Comparison of ENCODE assay signal across 9 cellular contexts in genomic region chr2:169480079-169480465, GRCh38. TPM values are rescaled to one million over a fixed set of nuclear protein-coding genes. Genes with fewer than 3 reads are reported as not detected.
A peak's percentile ranks its signal among the peaks of the same experiment; 100 is the strongest.
DNase-seq lines count a peak whose midpoint lies in the region; ATAC-seq, FAIRE-seq and TF ChIP-seq lines count a peak whose summit lies in the region.
"Had no signal": no experiment of that assay in that cellular context is flagged by ENCODE, and none has a peak within 500 bp of the region (broad histone marks: within the 10 kb centered on the region; RNA-seq: fewer than 3 reads in every experiment).

No MANE protein-coding gene starts in this region.

- FAIRE-seq in GM12892 (lab: Jason Lieb, UNC) = peak; percentile 17

- DNase-seq in GM12892 (ENCODE audit: insufficient read length) (no peak), PC-3 (peak; percentile 14), esophagus squamous epithelium (lab: John Stamatoyannopoulos, UW) (no peak), retinal pigment epithelial cell (ENCODE audit: low read depth) (no peak), mucosa of gallbladder (ENCODE audit: low spot score) (no peak), NK-92 (lab: John Stamatoyannopoulos, UW; ENCODE audit: unreplicated experiment) (no peak), NCI-H2196 treated with DMSO at 0.1 percent for 48 hours (lab: John Stamatoyannopoulos, UW; ENCODE audit: unreplicated experiment) (no peak)

- H3K36me3 ChIP-seq in PC-3 (ENCODE audit: low read depth, low read length) (no peaks in the 10 kb centered on the region), esophagus squamous epithelium (peaks cover 0 to 30% (median 0%) of the 10 kb centered on the region in 3 donors)

- CTCF ChIA-PET in PC-3 (lab: Charles Lee) = interaction anchor here (0.5 to 1.4 kb wide), 5 partner anchors 17 to 310 kb away, joined by 3 read pairs; no protein-coding TSS in a partner anchor

- POLR2A ChIA-PET in PC-3 (lab: Charles Lee; ENCODE audit: unreplicated experiment) = interaction anchor here (0.5 to 0.6 kb wide), 3 partner anchors 9 to 16 kb away, joined by 3 to 5 read pairs (median 3); no protein-coding TSS in a partner anchor

- peak overlapping the region; percentile 68 for H3K9ac ChIP-seq in PC-3 (ENCODE audit: low read length)

- TSS peak; percentile 37 for BruUV-seq in PC-3 (replicated peaks; lab: Mats Ljungman, UMichigan)

- H3K9me3 ChIP-seq in PC-3 (ENCODE audit: low read length) (no peaks in the 10 kb centered on the region), esophagus squamous epithelium (no peaks in the 10 kb centered on the region)

- intact Hi-C loops in PC-3 (cut with micrococcal nuclease) = no loop called here
- intact Hi-C loops in esophagus squamous epithelium (cut with DNase I) = no loop called here

- no peaks in the 10 kb centered on the region for H3K9me2 ChIP-seq in PC-3 (replicated peaks; ENCODE audit: low read length)

- TF ChIP-seq POLR2A in GM12892 (IDR thresholded peaks at IDR 0.05; ENCODE audit: low read depth, low read length) (no peak), esophagus squamous epithelium (IDR thresholded peaks at IDR 0.05) (no peak)

- no peaks in the 10 kb centered on the region for H3K79me2 ChIP-seq in PC-3 (ENCODE audit: low read length)

- peak overlapping the region; percentile 79 for H2AFZ ChIP-seq in PC-3 (ENCODE audit: low read length)

- no peaks in the 10 kb centered on the region for H3K27me3 ChIP-seq in PC-3 (ENCODE audit: low read length)
- H3K27me3 ChIP-seq in esophagus squamous epithelium = no peaks in the 10 kb centered on the region

- no peaks in the 10 kb centered on the region for H4K20me1 ChIP-seq in PC-3 (ENCODE audit: low read length)

- H3F3A ChIP-seq in PC-3 (ENCODE audit: low read length, unreplicated experiment) = no peaks in the 10 kb centered on the region

- peak overlapping the region; percentile 67 for H3K4me3 ChIP-seq in PC-3 (ENCODE audit: low read length)
- peak overlapping the region; percentile 64 to 92 (median 83) for H3K4me3 ChIP-seq in esophagus squamous epithelium
- H3K4me3 ChIP-seq in retinal pigment epithelial cell (ENCODE audit: low read length) = peak overlapping the region; percentile 86

- 32 to 36% methylated on average over 9 of the region's 9 CpGs for WGBS in esophagus squamous epithelium, 2 donors

- H3K4me2 ChIP-seq in PC-3 (ENCODE audit: low read length) = peak overlapping the region; percentile 79

- H3K27ac ChIP-seq in PC-3 (ENCODE audit: low read length) (no peak overlapping the region), esophagus squamous epithelium (peak overlapping the region; percentile 65 to 83 (median 80))

- ATAC-seq in PC-3 = no peak
- no peak for ATAC-seq in HG03469 (IDR thresholded peaks at IDR 0.05; ENCODE audit: unreplicated experiment)

- TF ChIP-seq CTCF in PC-3 (conservative IDR thresholded peaks at IDR 0.05; ENCODE audit: low read depth, low read length) = no peak
- TF ChIP-seq CTCF in esophagus squamous epithelium (IDR thresholded peaks at IDR 0.05) = no peak
- no peak for TF ChIP-seq CTCF in retinal pigment epithelial cell (conservative IDR thresholded peaks at IDR 0.05; ENCODE audit: low read depth, low read length)

- peaks cover 18% of the 10 kb centered on the region for H3K4me1 ChIP-seq in PC-3 (ENCODE audit: insufficient read depth, low read length)
- H3K4me1 ChIP-seq in esophagus squamous epithelium = peaks cover 8 to 15% (median 10%) of the 10 kb centered on the region in 3 donors

RNA-seq across cellular contexts. Expression of gene BBS5, which starts 0.8 kb away (rescaled TPM):
- polyA plus RNA-seq in GM12892 (2012; ENCODE audit: missing spikeins) = 1.9 TPM
- total RNA-seq in PC-3 (2014; rRNA removed) = 3.3 and 3.8 TPM in 2 replicates
- total RNA-seq in esophagus squamous epithelium = 1 to 10 TPM; 1.4 to 7.1 (median 2.6) TPM
- 13.6 TPM for total RNA-seq in mucosa of gallbladder

RNA-seq across cellular contexts. Expression of gene KLHL41, which starts 29.4 kb away (rescaled TPM):
- 0.15 TPM for polyA plus RNA-seq in GM12892 (2012; ENCODE audit: missing spikeins)
- 0.07 and 0.12 TPM in 2 replicates for total RNA-seq in PC-3 (2014; rRNA removed)
- under 1 TPM in 2 of 4 donors, not detected in 2; 0.40 to 0.76 TPM for total RNA-seq in esophagus squamous epithelium
- 6.2 TPM for total RNA-seq in mucosa of gallbladder
- total RNA-seq: T-helper 1 cell treated with Interleukin-12 subunit alpha and Interleukin-12 subunit beta and Interleukin-4 antibody, amounts not matched to agents 30 ng/mL and 1 ng/mL, for 36 hours had no signal
